ENCODE assay signal across 1 cellular context in the genomic region with DNA sequence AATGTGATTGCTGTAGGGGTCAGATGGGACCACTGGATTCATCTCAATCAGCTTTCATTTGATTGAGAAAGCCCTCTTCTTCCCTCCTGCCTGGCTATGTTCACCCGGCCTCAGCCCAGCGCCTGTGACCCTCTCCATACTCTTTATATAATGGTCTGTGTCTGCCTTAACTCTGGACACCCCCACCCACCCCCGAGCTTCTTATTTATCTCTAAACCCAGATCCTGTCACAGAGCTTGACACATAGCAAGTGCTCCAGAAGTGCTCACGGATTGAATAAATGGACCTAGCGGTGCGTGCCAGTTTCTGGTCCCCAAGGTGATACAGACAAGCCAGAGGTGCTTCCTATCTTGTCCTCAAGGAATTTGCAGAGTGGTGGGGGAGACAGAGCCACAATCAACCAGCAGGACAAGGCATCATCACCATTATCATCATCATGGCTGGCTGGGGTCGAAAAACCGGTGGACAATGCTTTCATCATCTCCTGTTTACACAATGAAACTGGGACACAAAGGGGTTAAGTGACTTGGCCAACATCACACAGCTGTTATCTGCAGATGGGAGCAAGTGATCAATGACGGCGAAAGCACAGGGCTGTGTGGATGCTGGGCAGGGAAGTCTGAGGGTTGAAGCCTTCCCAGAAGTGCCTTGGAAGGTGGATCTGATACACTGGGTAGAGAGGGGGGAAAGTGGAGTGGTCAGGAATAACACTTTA.
TF ChIP-seq lines count a peak whose summit lies in the region.

No MANE protein-coding gene starts in this region.

TF ChIP-seq in IMR-90, 13 proteins besides CTCF, POLR2A, EP300 and RAD21 (continued from another document):
- no peak for TF ChIP-seq MAFK (IDR thresholded peaks at IDR 0.05; ENCODE audit: low read depth, low read length)
- TF ChIP-seq BHLHE40 (IDR thresholded peaks at IDR 0.05; ENCODE audit: low read depth, low read length) = no peak
- TF ChIP-seq RFX5 (IDR thresholded peaks at IDR 0.05; ENCODE audit: low read depth, low read length) = no peak
- TF ChIP-seq CEBPB (IDR thresholded peaks at IDR 0.05; ENCODE audit: low read depth, low read length) = no peak
- TF ChIP-seq NFE2L2 (IDR thresholded peaks at IDR 0.05; ENCODE audit: low read depth, low read length) = no peak
- TF ChIP-seq FOS (IDR thresholded peaks at IDR 0.05; ENCODE audit: low read depth, low read length) = no peak
- no peak for TF ChIP-seq SMC3 (IDR thresholded peaks at IDR 0.05; ENCODE audit: low read depth, low read length)
- no peak for TF ChIP-seq MAZ (IDR thresholded peaks at IDR 0.05; ENCODE audit: borderline replicate concordance, low read depth, low read length)
- TF ChIP-seq RCOR1 (IDR thresholded peaks at IDR 0.05; ENCODE audit: insufficient replicate concordance, low read length) = no peak
